Comparison of ENCODE assay signal across 1 cellular context in the genomic region with DNA sequence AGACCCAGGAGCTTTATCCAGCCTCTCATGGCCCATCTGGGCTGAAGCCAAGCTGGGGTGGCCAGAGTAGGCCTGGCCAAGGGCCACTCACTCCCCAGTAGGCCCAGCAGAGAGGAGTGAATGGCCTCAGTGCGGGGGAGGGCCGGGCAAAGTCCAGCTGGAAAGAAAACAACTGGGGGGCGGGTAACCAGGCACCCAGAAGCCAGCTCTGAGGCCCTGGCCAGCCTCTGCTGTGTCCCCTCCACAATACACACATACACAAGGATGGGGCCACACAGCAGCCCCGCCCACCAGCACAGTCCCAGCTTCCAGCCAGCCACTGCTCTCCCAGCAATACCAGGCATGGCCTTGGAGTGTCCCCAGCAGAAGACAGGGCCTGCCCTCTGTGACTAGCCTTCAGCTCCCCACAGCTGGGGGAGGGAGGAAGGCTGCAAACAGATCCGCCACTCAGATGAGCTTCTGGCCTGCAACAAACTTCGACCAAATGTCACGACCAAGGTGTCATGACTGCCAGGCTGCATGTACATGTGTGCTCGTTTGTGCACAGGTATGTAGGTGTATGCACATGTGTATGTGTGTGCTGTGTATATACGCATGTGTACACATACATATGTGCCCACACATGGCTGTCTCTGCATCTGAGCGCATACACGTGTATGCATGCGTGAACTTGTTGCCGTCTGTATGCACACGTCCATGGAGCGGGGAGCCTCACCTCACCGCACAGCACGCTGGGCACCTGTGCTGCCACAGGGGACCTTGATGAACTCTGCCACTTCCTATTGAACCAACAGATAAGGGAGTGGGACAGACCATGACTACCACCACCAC.
TF ChIP-seq lines count a peak whose summit lies in the region.

No MANE protein-coding gene starts in this region.

TF ChIP-seq in HepG2, 621 proteins besides CTCF, POLR2A, EP300 and RAD21 (continued from another document and continues in another):
- peak; percentile 94 for TF ChIP-seq ZNF337 (CRISPR knock-in tag; IDR thresholded peaks at IDR 0.05; ENCODE audit: borderline replicate concordance, low read depth)
- TF ChIP-seq ZNF562 (CRISPR knock-in tag; IDR thresholded peaks at IDR 0.05; ENCODE audit: borderline replicate concordance), result 0 out of 2 replicates have a peak, but pooled peaks have one; percentile 64
- TF ChIP-seq ZNF674 (CRISPR knock-in tag; IDR thresholded peaks at IDR 0.05; ENCODE audit: low read depth), result no peak
- no peak for TF ChIP-seq PREB (CRISPR knock-in tag; IDR thresholded peaks at IDR 0.05)
- peak; percentile 85 for TF ChIP-seq NR2F6 (IDR thresholded peaks at IDR 0.05)
- peak; percentile 95 for TF ChIP-seq NR2F6 (CRISPR knock-in tag; IDR thresholded peaks at IDR 0.05)
- TF ChIP-seq SAFB2 (CRISPR knock-in tag; IDR thresholded peaks at IDR 0.05; ENCODE audit: borderline replicate concordance, low read depth), result peak; percentile 37; the same call in 1 of the 2 replicates
- TF ChIP-seq ZFP36L2 (CRISPR knock-in tag; IDR thresholded peaks at IDR 0.05), result peak; percentile 40
- TF ChIP-seq KDM1A (CRISPR knock-in tag; IDR thresholded peaks at IDR 0.05), result peak; percentile 30
- TF ChIP-seq KAT7 (CRISPR knock-in tag; IDR thresholded peaks at IDR 0.05; ENCODE audit: borderline replicate concordance), result peak; percentile 93
- TF ChIP-seq CC2D1A (CRISPR knock-in tag; IDR thresholded peaks at IDR 0.05), result no peak
- peak; percentile 96 for TF ChIP-seq RXRB (CRISPR knock-in tag; IDR thresholded peaks at IDR 0.05; ENCODE audit: borderline replicate concordance)
- TF ChIP-seq NFE2L1 (CRISPR knock-in tag; IDR thresholded peaks at IDR 0.05; ENCODE audit: borderline replicate concordance), result peak; percentile 66; the same call in 1 of the 2 replicates
- TF ChIP-seq ZBTB7A (CRISPR knock-in tag; IDR thresholded peaks at IDR 0.05), result peak; percentile 94
- no peak for TF ChIP-seq ZFAT (CRISPR knock-in tag; conservative IDR thresholded peaks at IDR 0.05)
- TF ChIP-seq ZNF530 (CRISPR knock-in tag; IDR thresholded peaks at IDR 0.05; ENCODE audit: low read depth), result no peak
- TF ChIP-seq SKI (IDR thresholded peaks at IDR 0.05; ENCODE audit: partially characterized antibody), result peak; percentile 96
- TF ChIP-seq TOE1 (CRISPR knock-in tag; IDR thresholded peaks at IDR 0.05), result peak; percentile 85
- TF ChIP-seq SATB2 (CRISPR knock-in tag; IDR thresholded peaks at IDR 0.05), result 0 out of 2 replicates have a peak, but pooled peaks have one; percentile 91
- TF ChIP-seq, protein P1, sequence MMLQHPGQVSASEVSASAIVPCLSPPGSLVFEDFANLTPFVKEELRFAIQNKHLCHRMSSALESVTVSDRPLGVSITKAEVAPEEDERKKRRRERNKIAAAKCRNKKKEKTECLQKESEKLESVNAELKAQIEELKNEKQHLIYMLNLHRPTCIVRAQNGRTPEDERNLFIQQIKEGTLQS (CRISPR knock-in tag; IDR thresholded peaks at IDR 0.05), result peak; percentile 41; the same call in 1 of the 2 replicates
- TF ChIP-seq ZNF737 (CRISPR knock-in tag; IDR thresholded peaks at IDR 0.05; ENCODE audit: borderline replicate concordance), result peak; percentile 70; the same call in 1 of the 2 replicates
- no peak; the same call in 1 of the 2 replicates for TF ChIP-seq ZNF546 (CRISPR knock-in tag; conservative IDR thresholded peaks at IDR 0.05)
- TF ChIP-seq ZNF556 (CRISPR knock-in tag; IDR thresholded peaks at IDR 0.05; ENCODE audit: borderline replicate concordance), result peak; percentile 100
- peak; percentile 74 for TF ChIP-seq CEBPG (CRISPR knock-in tag; IDR thresholded peaks at IDR 0.05)
- no peak for TF ChIP-seq FOXA1 (IDR thresholded peaks at IDR 0.05)
- peak; percentile 89 for TF ChIP-seq FOXA1 (CRISPR knock-in tag; IDR thresholded peaks at IDR 0.05)
- TF ChIP-seq ESRRA (CRISPR knock-in tag; IDR thresholded peaks at IDR 0.05; ENCODE audit: low read depth), result peak; percentile 96
- TF ChIP-seq LBX2 (CRISPR knock-in tag; IDR thresholded peaks at IDR 0.05; ENCODE audit: borderline replicate concordance), result peak; percentile 90
- peak; percentile 95 for TF ChIP-seq TBL1XR1 (IDR thresholded peaks at IDR 0.05; ENCODE audit: borderline replicate concordance, low read length, partially characterized antibody)
- peak; percentile 99 for TF ChIP-seq ZNF543 (CRISPR knock-in tag; IDR thresholded peaks at IDR 0.05)
- TF ChIP-seq, protein P2, sequence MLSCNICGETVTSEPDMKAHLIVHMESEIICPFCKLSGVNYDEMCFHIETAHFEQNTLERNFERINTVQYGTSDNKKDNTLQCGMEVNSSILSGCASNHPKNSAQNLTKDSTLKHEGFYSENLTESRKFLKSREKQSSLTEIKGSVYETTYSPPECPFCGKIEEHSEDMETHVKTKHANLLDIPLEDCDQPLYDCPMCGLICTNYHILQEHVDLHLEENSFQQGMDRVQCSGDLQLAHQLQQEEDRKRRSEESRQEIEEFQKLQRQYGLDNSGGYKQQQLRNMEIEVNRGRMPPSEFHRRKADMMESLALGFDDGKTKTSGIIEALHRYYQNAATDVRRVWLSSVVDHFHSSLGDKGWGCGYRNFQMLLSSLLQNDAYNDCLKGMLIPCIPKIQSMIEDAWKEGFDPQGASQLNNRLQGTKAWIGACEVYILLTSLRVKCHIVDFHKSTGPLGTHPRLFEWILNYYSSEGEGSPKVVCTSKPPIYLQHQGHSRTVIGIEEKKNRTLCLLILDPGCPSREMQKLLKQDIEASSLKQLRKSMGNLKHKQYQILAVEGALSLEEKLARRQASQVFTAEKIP (CRISPR knock-in tag; IDR thresholded peaks at IDR 0.05; ENCODE audit: borderline replicate concordance), result no peak
- peak; percentile 95 for TF ChIP-seq SMAD3 (CRISPR knock-in tag; IDR thresholded peaks at IDR 0.05)
- TF ChIP-seq RAD51 (IDR thresholded peaks at IDR 0.05; ENCODE audit: borderline replicate concordance), result no peak
- no peak; the same call in 1 of the 2 replicates for TF ChIP-seq TCF7 (IDR thresholded peaks at IDR 0.05; ENCODE audit: low read depth)
- peak; percentile 50 for TF ChIP-seq RNF2 (conservative IDR thresholded peaks at IDR 0.05; ENCODE audit: low read depth)
- TF ChIP-seq, protein P3, sequence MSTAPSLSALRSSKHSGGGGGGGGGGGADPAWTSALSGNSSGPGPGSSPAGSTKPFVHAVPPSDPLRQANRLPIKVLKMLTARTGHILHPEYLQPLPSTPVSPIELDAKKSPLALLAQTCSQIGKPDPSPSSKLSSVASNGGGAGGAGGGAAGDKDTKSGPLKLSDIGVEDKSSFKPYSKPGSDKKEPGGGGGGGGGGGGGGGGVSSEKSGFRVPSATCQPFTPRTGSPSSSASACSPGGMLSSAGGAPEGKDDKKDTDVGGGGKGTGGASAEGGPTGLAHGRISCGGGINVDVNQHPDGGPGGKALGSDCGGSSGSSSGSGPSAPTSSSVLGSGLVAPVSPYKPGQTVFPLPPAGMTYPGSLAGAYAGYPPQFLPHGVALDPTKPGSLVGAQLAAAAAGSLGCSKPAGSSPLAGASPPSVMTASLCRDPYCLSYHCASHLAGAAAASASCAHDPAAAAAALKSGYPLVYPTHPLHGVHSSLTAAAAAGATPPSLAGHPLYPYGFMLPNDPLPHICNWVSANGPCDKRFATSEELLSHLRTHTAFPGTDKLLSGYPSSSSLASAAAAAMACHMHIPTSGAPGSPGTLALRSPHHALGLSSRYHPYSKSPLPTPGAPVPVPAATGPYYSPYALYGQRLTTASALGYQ (CRISPR knock-in tag; IDR thresholded peaks at IDR 0.05), result peak; percentile 99
- TF ChIP-seq FOXJ3 (CRISPR knock-in tag; IDR thresholded peaks at IDR 0.05; ENCODE audit: borderline replicate concordance), result peak; percentile 100
- TF ChIP-seq SOX6 (IDR thresholded peaks at IDR 0.05), result no peak
- peak; percentile 99 for TF ChIP-seq SOX6 (CRISPR knock-in tag; IDR thresholded peaks at IDR 0.05)
- TF ChIP-seq ZNF7 (CRISPR knock-in tag; IDR thresholded peaks at IDR 0.05), result peak; percentile 36; the same call in 1 of the 2 replicates
- no peak for TF ChIP-seq NFE2L2 (IDR thresholded peaks at IDR 0.05; ENCODE audit: low read length)
- TF ChIP-seq CEBPB (IDR thresholded peaks at IDR 0.05; ENCODE audit: borderline replicate concordance, low read depth, low read length), result no peak; the same call in 1 of the 2 replicates
- TF ChIP-seq ZNF333 (CRISPR knock-in tag; IDR thresholded peaks at IDR 0.05; ENCODE audit: borderline replicate concordance), result peak; percentile 96
- TF ChIP-seq, protein P4, sequence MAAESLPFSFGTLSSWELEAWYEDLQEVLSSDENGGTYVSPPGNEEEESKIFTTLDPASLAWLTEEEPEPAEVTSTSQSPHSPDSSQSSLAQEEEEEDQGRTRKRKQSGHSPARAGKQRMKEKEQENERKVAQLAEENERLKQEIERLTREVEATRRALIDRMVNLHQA (CRISPR knock-in tag; IDR thresholded peaks at IDR 0.05), result no peak
- TF ChIP-seq ZNF225 (CRISPR knock-in tag; IDR thresholded peaks at IDR 0.05), result peak; percentile 33
- TF ChIP-seq, protein P5, sequence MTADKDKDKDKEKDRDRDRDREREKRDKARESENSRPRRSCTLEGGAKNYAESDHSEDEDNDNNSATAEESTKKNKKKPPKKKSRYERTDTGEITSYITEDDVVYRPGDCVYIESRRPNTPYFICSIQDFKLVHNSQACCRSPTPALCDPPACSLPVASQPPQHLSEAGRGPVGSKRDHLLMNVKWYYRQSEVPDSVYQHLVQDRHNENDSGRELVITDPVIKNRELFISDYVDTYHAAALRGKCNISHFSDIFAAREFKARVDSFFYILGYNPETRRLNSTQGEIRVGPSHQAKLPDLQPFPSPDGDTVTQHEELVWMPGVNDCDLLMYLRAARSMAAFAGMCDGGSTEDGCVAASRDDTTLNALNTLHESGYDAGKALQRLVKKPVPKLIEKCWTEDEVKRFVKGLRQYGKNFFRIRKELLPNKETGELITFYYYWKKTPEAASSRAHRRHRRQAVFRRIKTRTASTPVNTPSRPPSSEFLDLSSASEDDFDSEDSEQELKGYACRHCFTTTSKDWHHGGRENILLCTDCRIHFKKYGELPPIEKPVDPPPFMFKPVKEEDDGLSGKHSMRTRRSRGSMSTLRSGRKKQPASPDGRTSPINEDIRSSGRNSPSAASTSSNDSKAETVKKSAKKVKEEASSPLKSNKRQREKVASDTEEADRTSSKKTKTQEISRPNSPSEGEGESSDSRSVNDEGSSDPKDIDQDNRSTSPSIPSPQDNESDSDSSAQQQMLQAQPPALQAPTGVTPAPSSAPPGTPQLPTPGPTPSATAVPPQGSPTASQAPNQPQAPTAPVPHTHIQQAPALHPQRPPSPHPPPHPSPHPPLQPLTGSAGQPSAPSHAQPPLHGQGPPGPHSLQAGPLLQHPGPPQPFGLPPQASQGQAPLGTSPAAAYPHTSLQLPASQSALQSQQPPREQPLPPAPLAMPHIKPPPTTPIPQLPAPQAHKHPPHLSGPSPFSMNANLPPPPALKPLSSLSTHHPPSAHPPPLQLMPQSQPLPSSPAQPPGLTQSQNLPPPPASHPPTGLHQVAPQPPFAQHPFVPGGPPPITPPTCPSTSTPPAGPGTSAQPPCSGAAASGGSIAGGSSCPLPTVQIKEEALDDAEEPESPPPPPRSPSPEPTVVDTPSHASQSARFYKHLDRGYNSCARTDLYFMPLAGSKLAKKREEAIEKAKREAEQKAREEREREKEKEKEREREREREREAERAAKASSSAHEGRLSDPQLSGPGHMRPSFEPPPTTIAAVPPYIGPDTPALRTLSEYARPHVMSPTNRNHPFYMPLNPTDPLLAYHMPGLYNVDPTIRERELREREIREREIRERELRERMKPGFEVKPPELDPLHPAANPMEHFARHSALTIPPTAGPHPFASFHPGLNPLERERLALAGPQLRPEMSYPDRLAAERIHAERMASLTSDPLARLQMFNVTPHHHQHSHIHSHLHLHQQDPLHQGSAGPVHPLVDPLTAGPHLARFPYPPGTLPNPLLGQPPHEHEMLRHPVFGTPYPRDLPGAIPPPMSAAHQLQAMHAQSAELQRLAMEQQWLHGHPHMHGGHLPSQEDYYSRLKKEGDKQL (CRISPR knock-in tag; IDR thresholded peaks at IDR 0.05; ENCODE audit: low read depth), result peak; percentile 87
- TF ChIP-seq AGO2 (optimal IDR thresholded peaks at IDR 0.05; ENCODE audit: low read depth, low read length), result peak; percentile 93
- TF ChIP-seq ZNF264 (CRISPR knock-in tag; IDR thresholded peaks at IDR 0.05), result peak; percentile 99
- peak; percentile 81 for TF ChIP-seq GATAD1 (CRISPR knock-in tag; IDR thresholded peaks at IDR 0.05)
- peak; percentile 100 for TF ChIP-seq MTA1 (CRISPR knock-in tag; IDR thresholded peaks at IDR 0.05; ENCODE audit: borderline replicate concordance)
- TF ChIP-seq ZNF800 (CRISPR knock-in tag; IDR thresholded peaks at IDR 0.05), result peak; percentile 96
- TF ChIP-seq BRCA1 (CRISPR knock-in tag; IDR thresholded peaks at IDR 0.05), result peak; percentile 98
- TF ChIP-seq KDM4B (CRISPR knock-in tag; IDR thresholded peaks at IDR 0.05), result peak; percentile 95
- TF ChIP-seq ATF7 (IDR thresholded peaks at IDR 0.05), result no peak
- peak; percentile 83; the same call in 1 of the 2 replicates for TF ChIP-seq ATF7 (CRISPR knock-in tag; IDR thresholded peaks at IDR 0.05)
- peak; percentile 98 for TF ChIP-seq ZBTB3 (CRISPR knock-in tag; IDR thresholded peaks at IDR 0.05; ENCODE audit: borderline replicate concordance, low read depth)
